Comparison of ENCODE assay signal across 8 cellular contexts in the genomic region with DNA sequence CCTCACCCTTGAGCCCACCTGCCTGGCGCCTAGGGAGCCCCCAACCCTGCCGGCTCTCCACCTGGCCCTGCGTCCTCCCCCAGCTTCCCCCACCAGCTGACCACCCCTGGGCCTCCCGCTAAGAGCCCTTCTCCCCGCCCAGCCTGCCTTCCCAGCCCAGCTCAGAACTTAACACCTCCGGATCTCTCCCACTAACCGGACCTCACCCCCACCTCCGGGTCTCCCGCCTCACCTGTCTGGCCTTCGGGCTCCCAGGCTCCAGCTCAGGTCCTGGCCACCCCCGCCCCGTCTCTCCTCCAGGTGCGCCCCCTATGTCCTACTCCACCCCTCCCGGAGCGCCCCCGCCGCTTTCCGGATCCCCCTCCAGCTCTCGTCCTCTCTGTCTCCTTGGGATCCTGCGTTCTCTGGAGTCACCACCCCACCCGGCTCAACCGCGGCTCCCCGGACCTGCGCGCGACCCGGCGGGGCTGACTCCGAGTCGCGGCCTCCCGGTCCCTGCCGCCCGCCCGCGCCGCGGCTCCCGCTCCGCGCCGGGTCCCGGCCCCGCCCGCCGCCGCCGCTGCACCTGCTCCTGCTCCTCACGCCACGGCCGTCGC. TPM values are rescaled to one million over a fixed set of nuclear protein-coding genes. Genes with fewer than 3 reads are reported as not detected.
A peak's percentile ranks its signal among the peaks of the same experiment; 100 is the strongest.
DNase-seq lines count a peak whose midpoint lies in the region; ATAC-seq, FAIRE-seq and TF ChIP-seq lines count a peak whose summit lies in the region.

A gene (minus strand): TSS at position 51 of the 596 bp plus-strand sequence. CDS start 568 bp downstream, outside the sequence.

- H3K36me3 ChIP-seq in OCI-LY7 (ENCODE audit: insufficient read depth, low read length) (no peaks in the 10 kb centered on the region), H1 (ENCODE audit: control insufficient read depth in 2 of 4, insufficient read depth in 4 of 4, low read length in 3 of 4) (no peaks in the 10 kb centered on the region)

- H4K91ac ChIP-seq in H1 (replicated peaks; ENCODE audit: insufficient read length, low read length) = peak within 1 kb of the TSS; percentile 66

- whole genome bisulfite sequencing in H1 (ENCODE audit: extremely low coverage in 1 of 2, insufficient coverage in 1 of 2, insufficient read length in 1 of 2, insufficient replicate concordance in 2 of 2, low coverage in 1 of 2, low lambda C conversion rate in 2 of 2, missing lambda C conversion rate in 1 of 2), 2 experiments = 20% methylated on average over 1 of the region's 53 CpGs; no CpG with 5 or more reads in 1 of the 2 experiments

- no peak for TF ChIP-seq RAD21 in H1 (IDR thresholded peaks at IDR 0.05 in 1 of 2, conservative IDR thresholded peaks at IDR 0.05 in 1 of 2; ENCODE audit: low read depth in 2 of 2, low read length in 2 of 2)

- H3K27ac Mint-ChIP-seq in natural killer cell = peak within 1 kb of the TSS in 1 of 2 donors; percentile 67

- TF ChIP-seq EP300 in H1 (IDR thresholded peaks at IDR 0.05; ENCODE audit: borderline replicate concordance in 1 of 2, low read depth in 2 of 2, low read length in 2 of 2) = no peak

- POLR2A ChIA-PET in OCI-LY7 (lab: Charles Lee) (interaction anchor here (0.6 to 1.1 kb wide), 2 partner anchors 139 to 284 kb away, joined by 3 read pairs; no protein-coding TSS in a partner anchor), H1 (lab: Charles Lee; ENCODE audit: partially characterized antibody) (interaction anchor here (0.7 kb wide), 1 partner anchor 88 kb away, joined by 3 read pairs; no protein-coding TSS in a partner anchor)

- peak; percentile 55 for ATAC-seq in HG02642 (IDR thresholded peaks at IDR 0.05; ENCODE audit: poor library complexity, unreplicated experiment)
- peak; percentile 44 to 58 (median 54) for ATAC-seq in natural killer cell

- H3K27me3 Mint-ChIP-seq in natural killer cell (ENCODE audit: low read depth in 2 of 2) = no peaks in the 10 kb centered on the region

- H3K36me3 Mint-ChIP-seq in natural killer cell = no peaks in the 10 kb centered on the region

- no peaks in the 10 kb centered on the region for H3K79me2 ChIP-seq in OCI-LY7 (ENCODE audit: insufficient read depth, low read depth, low read length)
- no peaks in the 10 kb centered on the region for H3K79me2 ChIP-seq in H1 (ENCODE audit: control insufficient read depth in 1 of 2, insufficient read depth in 2 of 2, low read length in 2 of 2)

- no peak within 1 kb of the TSS for H3K4ac ChIP-seq in H1 (replicated peaks; ENCODE audit: insufficient read length, low read depth, low read length)

- TF ChIP-seq CTCF in OCI-LY7 (conservative IDR thresholded peaks at IDR 0.05; ENCODE audit: low read length) (0 out of 2 replicates have a peak, but pooled peaks have one; percentile 40), H1 (IDR thresholded peaks at IDR 0.05; ENCODE audit: control extremely low read depth in 1 of 3, insufficient read depth in 1 of 3, low read depth in 1 of 3, low read length in 3 of 3) (peak in 1 of 3 experiments; percentile 10; a peak in 1 of 4 replicates), natural killer cell (IDR thresholded peaks at IDR 0.05) (no peak)

- peak within 1 kb of the TSS; percentile 85 for H3K4me3 Mint-ChIP-seq in natural killer cell

- intact Hi-C loops in OCI-LY7 (cut with micrococcal nuclease; ENCODE audit: unreplicated experiment) = no loop called here
- intact Hi-C loops in natural killer cell (cut with micrococcal nuclease) = no loop called here

- no peaks in the 10 kb centered on the region for H3K9me2 ChIP-seq in OCI-LY7 (ENCODE audit: insufficient read depth, low read length)

- no peak within 1 kb of the TSS for H2BK120ac ChIP-seq in H1 (replicated peaks; ENCODE audit: low read depth, low read length)

- CTCF ChIA-PET in OCI-LY7 (lab: Charles Lee; ENCODE audit: unreplicated experiment) (interaction anchor here (0.6 kb wide), 2 partner anchors 105 to 343 kb away, joined by 3 to 5 read pairs; no protein-coding TSS in a partner anchor), H1 (lab: Charles Lee; ENCODE audit: partially characterized antibody) (interaction anchor here (0.6 to 38.8 kb wide), 29 partner anchors 9 to 1395 kb away, joined by 3 to 1414 read pairs (median 4); a partner anchor contains a TSS)

- H4K8ac ChIP-seq in H1 (ENCODE audit: extremely low read depth, insufficient read depth, low read length) = peak within 1 kb of the TSS; percentile 57

- H3K27me3 ChIP-seq in H1 (replicated peaks in 1 of 4; ENCODE audit: control insufficient read depth in 3 of 4, extremely low read depth in 1 of 4, insufficient read depth in 3 of 4, low read length in 3 of 4) = peaks cover 0 to 7% (median 0%) of the 10 kb centered on the region in 4 experiments; a peak in 4 of 7 replicates

- H4K5ac ChIP-seq in H1 (ENCODE audit: insufficient read length, low read depth, low read length) = peak within 1 kb of the TSS; percentile 9

- H2BK5ac ChIP-seq in H1 (ENCODE audit: low read depth, low read length) = peak within 1 kb of the TSS; percentile 24; the same call in 1 of the 2 replicates

- H2BK20ac ChIP-seq in H1 (ENCODE audit: low read length) = no peak within 1 kb of the TSS

- H3K79me1 ChIP-seq in H1 (ENCODE audit: low read depth, low read length) = no peaks in the 10 kb centered on the region; the same call in 1 of the 2 replicates

- BruUV-seq in OCI-LY7 (replicated peaks; lab: Mats Ljungman, UMichigan) = no TSS peak

- H2BK12ac ChIP-seq in H1 (ENCODE audit: low read depth, low read length) = peak within 1 kb of the TSS; percentile 80; the same call in 1 of the 2 replicates

- no peak within 1 kb of the TSS for H3K14ac ChIP-seq in H1 (ENCODE audit: insufficient read length)

- H3K4me3 ChIP-seq in OCI-LY7 (ENCODE audit: low read depth, low read length, poor library complexity, severe bottlenecking) (peak within 1 kb of the TSS; percentile 67), H1 (ENCODE audit: extremely low read depth in 1 of 4, insufficient read depth in 2 of 4, low read depth in 3 of 4, low read length in 4 of 4) (peak within 1 kb of the TSS; percentile 51 to 80 (median 60))

- H2AFZ ChIP-seq in OCI-LY7 (ENCODE audit: low read length) (peak within 1 kb of the TSS; percentile 49), H1 (ENCODE audit: low read length) (no peak within 1 kb of the TSS)

- no peak within 1 kb of the TSS; the same call in 1 of the 2 replicates for H3K18ac ChIP-seq in H1 (ENCODE audit: extremely low read depth, low read length)

- H3K4me2 ChIP-seq in OCI-LY7 (ENCODE audit: low read length) = peak within 1 kb of the TSS; percentile 74
- peak within 1 kb of the TSS; percentile 68 to 71 for H3K4me2 ChIP-seq in H1 (ENCODE audit: insufficient read depth in 1 of 2, low read depth in 2 of 2, low read length in 2 of 2)

- no peak for FAIRE-seq in H1 (lab: Jason Lieb, UNC)

- peak within 1 kb of the TSS; percentile 55 for H2AK5ac ChIP-seq in H1 (ENCODE audit: low read depth, low read length)

- H4K20me1 ChIP-seq in OCI-LY7 (ENCODE audit: insufficient read depth, low read length) = 0 out of 2 replicates have a peak, but pooled peaks cover 5% of the 10 kb centered on the region
- H4K20me1 ChIP-seq in H1 (replicated peaks in 1 of 2; ENCODE audit: control insufficient read depth in 1 of 2, insufficient read depth in 2 of 2, low read length in 2 of 2) = peaks cover 0 to 3% of the 10 kb centered on the region in 2 experiments

- no peaks in the 10 kb centered on the region for H3K23me2 ChIP-seq in H1 (ENCODE audit: low read depth, low read length)

- no peak within 1 kb of the TSS for H3K23ac ChIP-seq in H1 (ENCODE audit: insufficient read length)

- no peaks in the 10 kb centered on the region for H3K9me3 Mint-ChIP-seq in natural killer cell

- TF ChIP-seq POLR2A in H1 (IDR thresholded peaks at IDR 0.05; ENCODE audit: control extremely low read depth in 1 of 2, low read depth in 2 of 2, low read length in 2 of 2) = no peak

- peak; percentile 49 for DNase-seq in NCI-H2227 (lab: John Stamatoyannopoulos, UW; ENCODE audit: unreplicated experiment)
- no peak for DNase-seq in NCI-H2227 treated with DMSO at 0.1 percent for 48 hours (lab: John Stamatoyannopoulos, UW)
- no peak for DNase-seq in OCI-LY7 (ENCODE audit: low spot score)
- DNase-seq in H1 (ENCODE audit: low read depth in 1 of 2, low spot score in 2 of 2) = peak in 1 of 2 experiments; percentile 15
- DNase-seq in natural killer cell = no peak
- DNase-seq in NK-92 (lab: John Stamatoyannopoulos, UW; ENCODE audit: unreplicated experiment) = no peak
- no peak for DNase-seq in AG08395 (ENCODE audit: low spot score)

- no peaks in the 10 kb centered on the region for H3K9me3 ChIP-seq in OCI-LY7 (ENCODE audit: low read length)
- H3K9me3 ChIP-seq in H1 (ENCODE audit: insufficient read depth in 2 of 2, low read depth in 1 of 2, low read length in 1 of 2) = no peaks in the 10 kb centered on the region

- H3K27ac ChIP-seq in OCI-LY7 (ENCODE audit: low read depth, low read length, poor library complexity, severe bottlenecking) (peak within 1 kb of the TSS; percentile 80), H1 (ENCODE audit: low read depth, low read length) (no peak within 1 kb of the TSS)

- H2BK15ac ChIP-seq in H1 (ENCODE audit: low read length) = no peak within 1 kb of the TSS

- H3K4me1 Mint-ChIP-seq in natural killer cell = peaks cover 9 to 11% of the 10 kb centered on the region in 2 donors

- H3K9ac ChIP-seq in H1 (replicated peaks in 1 of 4; ENCODE audit: extremely low read depth in 1 of 4, low read depth in 3 of 4, low read length in 3 of 4) = peak within 1 kb of the TSS in 1 of 4 experiments; percentile 40; a peak in 1 of 7 replicates

- no peak within 1 kb of the TSS for H3K56ac ChIP-seq in H1 (replicated peaks; ENCODE audit: insufficient read length, low read depth, low read length)

- peaks cover 54% of the 10 kb centered on the region for H3K4me1 ChIP-seq in OCI-LY7 (ENCODE audit: insufficient read depth, low read length, poor library complexity, severe bottlenecking)
- H3K4me1 ChIP-seq in H1 (replicated peaks in 1 of 4; ENCODE audit: control insufficient read depth in 3 of 4, insufficient read depth in 4 of 4, low read length in 3 of 4) = peaks cover 0 to 12% (median 2%) of the 10 kb centered on the region in 4 experiments; a peak in 3 of 7 replicates

RNA-seq across cellular contexts. Expression of the gene that starts here (rescaled TPM):
- 5.1 and 7.0 TPM in 2 replicates for total RNA-seq in OCI-LY7 (2014; rRNA removed; shearing (Covaris generic))
- total RNA-seq in OCI-LY7 (2022) = 7.5 and 8.0 TPM in 2 replicates
- total RNA-seq in H1 (2021; fragmentation: NEBNext Ultra II Directional; extraction: Animal tissue kit (Norgen Biotek cat#: 25700)) = 6.3 and 8.3 TPM in 2 replicates
- 3.8 and 6.5 TPM in 2 replicates for polyA plus RNA-seq in H1 (2011; rRNA removed)
- polyA plus RNA-seq in H1 (2011; cell fraction: cytosol; rRNA removed) = 6.6 TPM
- 6.2 TPM for polyA plus RNA-seq in H1 (2011; cell fraction: nucleus; rRNA removed)
- 5.3 to 11.5 TPM (median 8.7 TPM) in 4 replicates for polyA plus RNA-seq in H1 (2012, experiment 1 of 2)
- polyA plus RNA-seq in H1 (2012, experiment 2 of 2) = 4.7 TPM
- polyA plus RNA-seq in H1 (2013, experiment 1 of 2) = 2.4 TPM
- 2.6 TPM for polyA plus RNA-seq in H1 (2013, experiment 2 of 2)
- 8.1 and 10.1 TPM in 2 replicates for polyA minus RNA-seq in H1 (2011; rRNA and poly(A)+ RNA removed)
- 12.1 TPM for polyA minus RNA-seq in H1 (2011; cell fraction: cytosol; rRNA and poly(A)+ RNA removed)
- polyA minus RNA-seq in H1 (2011; cell fraction: nucleus; rRNA and poly(A)+ RNA removed) = 5.4 TPM
- under 1 TPM in 1 of 3 donors, not detected in 2; 1.00 TPM for total RNA-seq in natural killer cell

Comparison
In these comparisons a context has a peak if more than half of its experiments do, and no peak if none do; other contexts are left out.
1. Peak in ATAC-seq in natural killer cell; RNA of the gene not detected or under 1 TPM.